ENCODE assay signal across 22 cellular contexts in genomic region chr10:105252908-105253307, GRCh38.
"Had no signal": no experiment of that assay in that cellular context is flagged by ENCODE, and none has a peak within 500 bp of the region (broad histone marks: within the 10 kb centered on the region; RNA-seq: fewer than 3 reads in every experiment).

No MANE protein-coding gene starts in this region.

- H3K36me3 ChIP-seq: breast epithelium, esophagus squamous epithelium, heart right ventricle, neural progenitor cell, ovary, thoracic aorta, upper lobe of left lung had no signal

- H3K27ac ChIP-seq: breast epithelium, esophagus squamous epithelium, heart right ventricle, neural progenitor cell, ovary, thoracic aorta, upper lobe of left lung had no signal

- H3K27me3 ChIP-seq: breast epithelium, esophagus squamous epithelium, heart right ventricle, neural progenitor cell, ovary, upper lobe of left lung had no signal

- H3K9me3 ChIP-seq: breast epithelium, esophagus squamous epithelium, heart right ventricle, ovary, thoracic aorta, upper lobe of left lung had no signal

- DNase-seq: activated CD4-positive, alpha-beta T cell treated with anti-CD3 and anti-CD28 coated beads, Interleukin-2, amount 10 ng/mL, durations not matched to agents 24 days and 14 days; activated CD8-positive, alpha-beta T cell treated with anti-CD3 and anti-CD28 coated beads for 36 hours; activated naive CD4-positive, alpha-beta T cell treated with anti-CD3 and anti-CD28 coated beads for 36 hours; activated T-cell treated with anti-CD3 and anti-CD28 coated beads, Interleukin-2, amount 50 U/mL, for 1 hour; aorta; effector CD8-positive, alpha-beta T cell; esophagus squamous epithelium; heart right ventricle; left ventricle myocardium superior; mesenchymal stem cell; naive thymus-derived CD4-positive, alpha-beta T cell; ovary; stimulated activated CD4-positive, alpha-beta T cell treated with anti-CD3 and anti-CD28 coated beads, Interleukin-4, amount 100 ng/mL, for 24 hours; T-helper 1 cell; T-helper 9 cell; upper lobe of left lung had no signal

- H3K4me1 ChIP-seq: breast epithelium, esophagus squamous epithelium, neural progenitor cell, upper lobe of left lung had no signal

- H3K4me3 ChIP-seq: breast epithelium, esophagus squamous epithelium, heart right ventricle, neural progenitor cell, ovary, thoracic aorta, upper lobe of left lung had no signal

- ATAC-seq: activated CD8-positive, alpha-beta T cell treated with anti-CD3 and anti-CD28 coated beads for 36 hours; activated T-helper 17 cell treated with anti-CD3 and anti-CD28 coated beads, Interleukin-2, amount 50 U/mL, for 72 hours; heart right ventricle; left ventricle myocardium superior; naive thymus-derived CD4-positive, alpha-beta T cell; sciatic nerve; stimulated activated effector memory CD8-positive, alpha-beta T cell treated with anti-CD3 and anti-CD28 coated beads, Interleukin-12 subunit alpha, Interleukin-12 subunit beta, amount 100 ng/mL, for 72 hours had no signal
